In the genomic region with DNA sequence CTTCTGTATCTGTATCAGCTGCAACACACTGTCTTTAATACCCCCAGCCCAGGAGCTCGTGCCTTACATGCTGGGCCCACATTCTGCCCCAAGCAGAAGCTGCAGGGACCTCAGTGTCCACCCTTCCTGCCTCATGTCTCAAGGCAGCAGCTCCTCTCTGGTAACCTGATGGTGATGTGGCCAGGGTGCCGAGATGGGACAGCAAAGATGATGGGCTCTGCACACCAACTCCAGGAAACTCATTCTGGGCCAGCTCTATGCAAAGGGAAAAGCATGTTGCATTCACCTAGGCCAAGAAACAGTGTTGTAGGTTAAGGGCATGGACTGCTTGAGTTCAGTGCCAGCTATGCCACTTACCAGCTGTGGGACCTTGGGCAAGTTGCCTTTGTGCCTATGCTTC, we compare ENCODE assay signal across 22 cellular contexts.
DNase-seq lines count a peak whose midpoint lies in the region; ATAC-seq, FAIRE-seq and TF ChIP-seq lines count a peak whose summit lies in the region.
"Had no signal": no experiment of that assay in that cellular context is flagged by ENCODE, and none has a peak within 500 bp of the region (broad histone marks: within the 10 kb centered on the region; RNA-seq: fewer than 3 reads in every experiment).

No MANE protein-coding gene starts in this region.

- H4K20me1 ChIP-seq in H9 (ENCODE audit: control insufficient read depth, insufficient read depth, insufficient read length) (no peaks in the 10 kb centered on the region), Loucy (ENCODE audit: insufficient read depth, low read length, poor library complexity, severe bottlenecking) (no peaks in the 10 kb centered on the region), H1 (replicated peaks in 1 of 2; ENCODE audit: control insufficient read depth in 1 of 2, insufficient read depth in 2 of 2, low read length in 2 of 2) (no peaks in the 10 kb centered on the region), PC-3 (ENCODE audit: low read length) (no peaks in the 10 kb centered on the region)

- DNase-seq in H9 (no peak), H1 (ENCODE audit: low read depth in 1 of 2, low spot score in 2 of 2) (peak in 1 of 2 experiments; percentile 32), lung (ENCODE audit: low spot score) (peak; percentile 13), CD1c-positive myeloid dendritic cell (ENCODE audit: extremely low spot score) (no peak), PC-3 (no peak)
- DNase-seq: CD8-positive, alpha-beta memory T cell; DMS79; EL; GDM1; HCEC 1CT; NCI-H1092; NCI-H1436; NCI-H187; NCI-H2081 treated with DMSO at 0.1 percent for 48 hours; NCI-H345; NCI-H774 had no signal

- no peaks in the 10 kb centered on the region for H3K23me2 ChIP-seq in H9 (ENCODE audit: insufficient read length, low read depth, low read length, poor library complexity, severe bottlenecking)
- no peaks in the 10 kb centered on the region for H3K23me2 ChIP-seq in H1 (ENCODE audit: low read depth, low read length)

- TF ChIP-seq EP300 in H1 (IDR thresholded peaks at IDR 0.05; ENCODE audit: borderline replicate concordance in 1 of 2, low read depth in 2 of 2, low read length in 2 of 2): no peak

- TF ChIP-seq RAD21 in H1 (IDR thresholded peaks at IDR 0.05 in 1 of 2, conservative IDR thresholded peaks at IDR 0.05 in 1 of 2; ENCODE audit: low read depth in 2 of 2, low read length in 2 of 2): no peak

- H2BK12ac ChIP-seq in H9 (ENCODE audit: insufficient read length, low read depth, low read length): no peak overlapping the region
- H2BK12ac ChIP-seq in H1 (ENCODE audit: low read depth, low read length): no peak overlapping the region

- TF ChIP-seq POLR2A in H1 (IDR thresholded peaks at IDR 0.05; ENCODE audit: control extremely low read depth in 1 of 2, low read depth in 2 of 2, low read length in 2 of 2): no peak

- H2AFZ ChIP-seq in H9 (ENCODE audit: low read length) (no peak overlapping the region), Loucy (ENCODE audit: low read length) (no peak overlapping the region), H1 (ENCODE audit: low read length) (peak overlapping the region; percentile 84; the same call in 1 of the 2 replicates), PC-3 (ENCODE audit: low read length) (no peak overlapping the region)

- POLR2A ChIA-PET in H1 (lab: Charles Lee; ENCODE audit: partially characterized antibody): no interaction called here
- POLR2A ChIA-PET in PC-3 (lab: Charles Lee; ENCODE audit: unreplicated experiment): no interaction called here

- H3K79me2 ChIP-seq in H9 (ENCODE audit: insufficient read depth, low read length) (no peaks in the 10 kb centered on the region), Loucy (ENCODE audit: insufficient read depth, low read length) (no peaks in the 10 kb centered on the region), H1 (ENCODE audit: control insufficient read depth in 1 of 2, insufficient read depth in 2 of 2, low read length in 2 of 2) (no peaks in the 10 kb centered on the region), PC-3 (ENCODE audit: low read length) (no peaks in the 10 kb centered on the region)

- ATAC-seq in lung (ENCODE audit: insufficient read depth, low FRiP score): no peak
- ATAC-seq in PC-3: no peak
- ATAC-seq in GM19455 (IDR thresholded peaks at IDR 0.05; ENCODE audit: unreplicated experiment): no peak
- ATAC-seq: GM12878, Right ventricle myocardium inferior had no signal

- H3T11ph ChIP-seq in H9 (ENCODE audit: low read length): no peak overlapping the region

- H3K23ac ChIP-seq in H9 (ENCODE audit: insufficient read length, low read depth, low read length) (no peak overlapping the region), H1 (ENCODE audit: insufficient read length) (no peak overlapping the region)

- no CpG with 5 or more reads among the region's 2 CpGs for WGBS in H9 (ENCODE audit: extremely low coverage, insufficient read length, low lambda C conversion rate)
- 65% methylated on average over 2 of the region's 2 CpGs; no CpG with 5 or more reads in 1 of the 2 experiments for WGBS in H1 (ENCODE audit: extremely low coverage in 1 of 2, insufficient coverage in 1 of 2, insufficient read length in 1 of 2, insufficient replicate concordance in 2 of 2, low coverage in 1 of 2, low lambda C conversion rate in 2 of 2, missing lambda C conversion rate in 1 of 2), 2 experiments
- 78 to 86% methylated on average over 2 of the region's 2 CpGs for WGBS in lung, 2 donors

- H3K56ac ChIP-seq in H9 (ENCODE audit: insufficient read length, low read depth, low read length) (no peak overlapping the region), H1 (replicated peaks; ENCODE audit: insufficient read length, low read depth, low read length) (no peak overlapping the region)

- no TSS peak for BruUV-seq in PC-3 (replicated peaks; lab: Mats Ljungman, UMichigan)

- H4K5ac ChIP-seq in H9 (ENCODE audit: insufficient read length, low read depth, low read length) (no peak overlapping the region), H1 (ENCODE audit: insufficient read length, low read depth, low read length) (no peak overlapping the region)

- H3K4me3 Mint-ChIP-seq in H9: no peak overlapping the region
- H3K4me3 Mint-ChIP-seq: CD8-positive, alpha-beta memory T cell; GM23338 had no signal

- H4K91ac ChIP-seq in H9 (ENCODE audit: insufficient read length, low read depth, low read length): no peak overlapping the region
- H4K91ac ChIP-seq in H1 (replicated peaks; ENCODE audit: insufficient read length, low read length): no peak overlapping the region

- H3K27me3 ChIP-seq in H9 (ENCODE audit: insufficient read depth, low read length) (no peaks in the 10 kb centered on the region), Loucy (ENCODE audit: insufficient read depth, low read length, poor library complexity, severe bottlenecking) (no peaks in the 10 kb centered on the region), H1 (replicated peaks in 1 of 4; ENCODE audit: control insufficient read depth in 3 of 4, extremely low read depth in 1 of 4, insufficient read depth in 3 of 4, low read length in 3 of 4) (no peaks in the 10 kb centered on the region; a peak in 1 of 7 replicates), lung (ENCODE audit: control insufficient read depth, insufficient read depth) (no peaks in the 10 kb centered on the region), PC-3 (ENCODE audit: low read length) (no peaks in the 10 kb centered on the region)

- H3K79me1 ChIP-seq in H9 (ENCODE audit: insufficient read depth, low read depth, low read length, poor library complexity, severe bottlenecking) (no peaks in the 10 kb centered on the region), H1 (ENCODE audit: low read depth, low read length) (no peaks in the 10 kb centered on the region)

- peaks cover 7% of the 10 kb centered on the region for H3K27me3 Mint-ChIP-seq in H9 (ENCODE audit: low read depth)
- H3K27me3 Mint-ChIP-seq: CD8-positive, alpha-beta memory T cell had no signal

- H3K9me3 ChIP-seq in H9 (ENCODE audit: control insufficient read depth, low read depth, low read length) (no peaks in the 10 kb centered on the region), Loucy (ENCODE audit: insufficient read depth, low read depth, low read length) (no peaks in the 10 kb centered on the region), H1 (ENCODE audit: insufficient read depth in 2 of 2, low read depth in 1 of 2, low read length in 1 of 2) (no peaks in the 10 kb centered on the region; a peak in 1 of 4 replicates), lung (ENCODE audit: control insufficient read depth in 2 of 2, insufficient read depth in 1 of 2, low read length in 1 of 2) (no peaks in the 10 kb centered on the region), PC-3 (ENCODE audit: low read length) (no peaks in the 10 kb centered on the region)

- H3K36me3 ChIP-seq in Loucy (ENCODE audit: insufficient read depth, low read length) (no peaks in the 10 kb centered on the region), H1 (ENCODE audit: control insufficient read depth in 2 of 4, insufficient read depth in 4 of 4, low read length in 3 of 4) (no peaks in the 10 kb centered on the region), lung (ENCODE audit: control insufficient read depth in 2 of 2, insufficient read depth in 2 of 2, low read length in 2 of 2) (no peaks in the 10 kb centered on the region), PC-3 (ENCODE audit: low read depth, low read length) (no peaks in the 10 kb centered on the region)

- H3K4me2 ChIP-seq in H9 (ENCODE audit: insufficient read depth, insufficient read length, low read length): no peak overlapping the region
- H3K4me2 ChIP-seq in Loucy (ENCODE audit: low read depth, low read length, poor library complexity, severe bottlenecking): peak overlapping the region; percentile 86
- no peak overlapping the region for H3K4me2 ChIP-seq in H1 (ENCODE audit: insufficient read depth in 1 of 2, low read depth in 2 of 2, low read length in 2 of 2)
- no peak overlapping the region for H3K4me2 ChIP-seq in PC-3 (ENCODE audit: low read length)
- H3K4me2 ChIP-seq: GM23338 had no signal

- H3K9me2 ChIP-seq in Loucy (replicated peaks; ENCODE audit: low read depth, low read length): no peaks in the 10 kb centered on the region
- H3K9me2 ChIP-seq in PC-3 (replicated peaks; ENCODE audit: low read length): no peaks in the 10 kb centered on the region

- H3K9ac ChIP-seq in H9 (ENCODE audit: extremely low read depth, insufficient read length, low read length) (no peak overlapping the region), Loucy (ENCODE audit: low read depth, low read length, poor library complexity, severe bottlenecking) (peak overlapping the region; percentile 76), H1 (replicated peaks in 1 of 4; ENCODE audit: extremely low read depth in 1 of 4, low read depth in 3 of 4, low read length in 3 of 4) (no peak overlapping the region), PC-3 (ENCODE audit: low read length) (no peak overlapping the region)

- TF ChIP-seq CTCF in H9 (conservative IDR thresholded peaks at IDR 0.05): no peak
- TF ChIP-seq CTCF in Loucy (conservative IDR thresholded peaks at IDR 0.05; ENCODE audit: low read length): no peak
- no peak for TF ChIP-seq CTCF in H1 (IDR thresholded peaks at IDR 0.05; ENCODE audit: control extremely low read depth in 1 of 3, insufficient read depth in 1 of 3, low read depth in 1 of 3, low read length in 3 of 3)
- TF ChIP-seq CTCF in lung (IDR thresholded peaks at IDR 0.05; ENCODE audit: control extremely low read depth, extremely low read depth): no peak
- no peak for TF ChIP-seq CTCF in PC-3 (conservative IDR thresholded peaks at IDR 0.05; ENCODE audit: low read depth, low read length)

- H4K8ac ChIP-seq in H9 (replicated peaks; ENCODE audit: insufficient read length, low read depth, low read length) (no peak overlapping the region), H1 (ENCODE audit: extremely low read depth, insufficient read depth, low read length) (no peak overlapping the region; the same call in 1 of the 2 replicates)

- H3K27ac ChIP-seq in H9 (ENCODE audit: insufficient read length, low read depth, low read length): no peak overlapping the region
- H3K27ac ChIP-seq in H1 (ENCODE audit: low read depth, low read length): no peak overlapping the region
- no peak overlapping the region for H3K27ac ChIP-seq in lung (ENCODE audit: low read depth in 1 of 2, low read length in 1 of 2)
- H3K27ac ChIP-seq in PC-3 (ENCODE audit: low read length): no peak overlapping the region
- H3K27ac ChIP-seq: C4-2B had no signal

- H3K9me3 Mint-ChIP-seq in H9: no peaks in the 10 kb centered on the region
- H3K9me3 Mint-ChIP-seq: GM23338 had no signal

- H3F3A ChIP-seq in Loucy (ENCODE audit: low read depth) (no peaks in the 10 kb centered on the region; the same call in 1 of the 2 replicates), PC-3 (ENCODE audit: low read length, unreplicated experiment) (no peaks in the 10 kb centered on the region)

- H2AK5ac ChIP-seq in H9 (ENCODE audit: insufficient read length, low read length): no peak overlapping the region
- H2AK5ac ChIP-seq in H1 (ENCODE audit: low read depth, low read length): no peak overlapping the region

- no peak overlapping the region for H2BK20ac ChIP-seq in H9 (ENCODE audit: low read depth, low read length, poor library complexity, severe bottlenecking)
- H2BK20ac ChIP-seq in H1 (ENCODE audit: low read length): no peak overlapping the region

- H2BK120ac ChIP-seq in H9 (ENCODE audit: low read depth, low read length, poor library complexity, severe bottlenecking): no peak overlapping the region
- H2BK120ac ChIP-seq in H1 (replicated peaks; ENCODE audit: low read depth, low read length): no peak overlapping the region

- 0 out of 2 replicates have a peak overlapping the region, but pooled peaks have one; percentile 23 for H3K14ac ChIP-seq in H9 (ENCODE audit: insufficient read depth, low read length)
- H3K14ac ChIP-seq in H1 (ENCODE audit: insufficient read length): no peak overlapping the region

- peaks cover 2 to 5% of the 10 kb centered on the region in 2 experiments; a peak in 3 of 4 replicates for H3K4me1 Mint-ChIP-seq in H9
- H3K4me1 Mint-ChIP-seq: CD8-positive, alpha-beta memory T cell had no signal

- FAIRE-seq in H1 (lab: Jason Lieb, UNC): no peak
- FAIRE-seq: GM12878 had no signal

- H3K27ac Mint-ChIP-seq in H9: no peak overlapping the region
- H3K27ac Mint-ChIP-seq: CD8-positive, alpha-beta memory T cell; GM23338 had no signal

- no peak overlapping the region for H2BK5ac ChIP-seq in H9 (ENCODE audit: insufficient read length, low read length)
- H2BK5ac ChIP-seq in H1 (ENCODE audit: low read depth, low read length): no peak overlapping the region

- no peaks in the 10 kb centered on the region for H3K36me3 Mint-ChIP-seq in H9 (ENCODE audit: insufficient read depth in 1 of 3, low read depth in 3 of 3)
- H3K36me3 Mint-ChIP-seq: CD8-positive, alpha-beta memory T cell had no signal

- H3K18ac ChIP-seq in H9 (ENCODE audit: insufficient read length, low read depth, low read length): no peak overlapping the region
- H3K18ac ChIP-seq in H1 (ENCODE audit: extremely low read depth, low read length): no peak overlapping the region

- H3K4me3 ChIP-seq in Loucy (ENCODE audit: low read length, poor library complexity, severe bottlenecking) (no peak overlapping the region), H1 (ENCODE audit: extremely low read depth in 1 of 4, insufficient read depth in 2 of 4, low read depth in 3 of 4, low read length in 4 of 4) (no peak overlapping the region), lung (no peak overlapping the region), PC-3 (ENCODE audit: low read length) (no peak overlapping the region)
- H3K4me3 ChIP-seq: GM12878, GM23338 had no signal

- H2BK15ac ChIP-seq in H9 (ENCODE audit: low read depth, low read length) (no peak overlapping the region), H1 (ENCODE audit: low read length) (no peak overlapping the region)

- H3K4me1 ChIP-seq in H9 (ENCODE audit: insufficient read depth, low read length) (no peaks in the 10 kb centered on the region), Loucy (ENCODE audit: insufficient read depth, low read length, poor library complexity, severe bottlenecking) (peaks cover 83% of the 10 kb centered on the region), H1 (replicated peaks in 1 of 4; ENCODE audit: control insufficient read depth in 3 of 4, insufficient read depth in 4 of 4, low read length in 3 of 4) (no peaks in the 10 kb centered on the region; a peak in 1 of 7 replicates), lung (ENCODE audit: control insufficient read depth in 2 of 2, insufficient read depth in 2 of 2, low read length in 2 of 2) (peaks cover 0 to 1% of the 10 kb centered on the region in 2 donors), PC-3 (ENCODE audit: insufficient read depth, low read length) (no peaks in the 10 kb centered on the region; the same call in 1 of the 2 replicates)

- CTCF ChIA-PET in H1 (lab: Charles Lee; ENCODE audit: partially characterized antibody): interaction anchor here (0.6 kb wide), 1 partner anchor 352 kb away, joined by 3 read pairs; no protein-coding TSS in a partner anchor
- CTCF ChIA-PET in PC-3 (lab: Charles Lee): no interaction called here

- intact Hi-C loops in PC-3 (cut with micrococcal nuclease): no loop called here

- no peak overlapping the region for H3K4ac ChIP-seq in H9 (ENCODE audit: low read depth, low read length)
- H3K4ac ChIP-seq in H1 (replicated peaks; ENCODE audit: insufficient read length, low read depth, low read length): no peak overlapping the region
